10 cellular contexts compared by ENCODE assay signal in genomic region chr17:77948690-77949114, GRCh38. TPM values are rescaled to one million over a fixed set of nuclear protein-coding genes. Genes with fewer than 3 reads are reported as not detected.
DNase-seq lines count a peak whose midpoint lies in the region; ATAC-seq and TF ChIP-seq lines count a peak whose summit lies in the region.
"Had no signal": no experiment of that assay in that cellular context is flagged by ENCODE, and none has a peak within 500 bp of the region (broad histone marks: within the 10 kb centered on the region; RNA-seq: fewer than 3 reads in every experiment).

No MANE protein-coding gene starts in this region.

- no peaks in the 10 kb centered on the region for H3K4me1 ChIP-seq in trophoblast cell (ENCODE audit: control insufficient read depth in 1 of 2, insufficient read depth in 2 of 2, low read length in 2 of 2)
- H3K4me1 ChIP-seq in uterus = no peaks in the 10 kb centered on the region

- H2AFZ ChIP-seq in trophoblast cell (ENCODE audit: insufficient read depth, low read length, poor library complexity) = peak overlapping the region; percentile 14

- no peak overlapping the region for H4K91ac ChIP-seq in trophoblast cell (ENCODE audit: low read depth, low read length)

- no peaks in the 10 kb centered on the region for H3K79me1 ChIP-seq in trophoblast cell (ENCODE audit: low read length)

- no peak for ATAC-seq in GM19455 (IDR thresholded peaks at IDR 0.05; ENCODE audit: unreplicated experiment)
- ATAC-seq in HG03097 (IDR thresholded peaks at IDR 0.05; ENCODE audit: low FRiP score, unreplicated experiment) = no peak

- TF ChIP-seq CTCF in GM13976 (IDR thresholded peaks at IDR 0.05; ENCODE audit: borderline replicate concordance, control extremely low read depth, extremely low read depth, insufficient read depth, missing control alignments) (no peak), uterus (IDR thresholded peaks at IDR 0.05) (no peak)

- TF ChIP-seq POLR2A in uterus (IDR thresholded peaks at IDR 0.05) = no peak

- H4K8ac ChIP-seq in trophoblast cell (ENCODE audit: low read depth, low read length) = no peak overlapping the region

- H3K27ac ChIP-seq in SK-N-MC = no peak overlapping the region
- no peak overlapping the region for H3K27ac ChIP-seq in trophoblast cell (ENCODE audit: low read depth, low read length)
- no peak overlapping the region for H3K27ac ChIP-seq in uterus

- H2AK5ac ChIP-seq in trophoblast cell (ENCODE audit: low read length) = no peak overlapping the region

- peak overlapping the region; percentile 37 for H3K4me3 ChIP-seq in SK-N-MC
- no peak overlapping the region for H3K4me3 ChIP-seq in trophoblast cell (ENCODE audit: low read depth, low read length)
- no peak overlapping the region for H3K4me3 ChIP-seq in uterus

- in situ Hi-C loops in GM13976 (cut with MboI; ENCODE audit: low sequenced_read_pairs, unreplicated experiment) = no loop called here

- no peak overlapping the region for H3K18ac ChIP-seq in trophoblast cell (ENCODE audit: low read length)

- peak; percentile 33 for DNase-seq in HCEC 1CT
- no peak for DNase-seq in SK-N-MC (ENCODE audit: low read depth, low spot score)
- peak; percentile 64 for DNase-seq in foreskin melanocyte
- peak in 1 of 2 donors; percentile 29 for DNase-seq in trophoblast cell
- no peak for DNase-seq in GM13976 (ENCODE audit: low spot score)
- no peak for DNase-seq in uterus
- DNase-seq: activated effector memory CD4-positive, alpha-beta T cell treated with Interleukin-2 at 50 U/mL for 16 hours; RPMI8226 had no signal

- no peaks in the 10 kb centered on the region for H3K36me3 ChIP-seq in SK-N-MC (ENCODE audit: insufficient read depth, low read length)
- no peaks in the 10 kb centered on the region for H3K36me3 ChIP-seq in trophoblast cell (ENCODE audit: control insufficient read depth in 1 of 2, insufficient read depth in 2 of 2, low read length in 2 of 2)
- no peaks in the 10 kb centered on the region for H3K36me3 ChIP-seq in uterus

- H3K27me3 ChIP-seq in trophoblast cell (ENCODE audit: insufficient read depth, low read length) = no peaks in the 10 kb centered on the region
- no peaks in the 10 kb centered on the region for H3K27me3 ChIP-seq in uterus

- intact Hi-C loops in uterus (cut with DNase I; ENCODE audit: low total_unique reads) = no loop called here

- no peak overlapping the region for H2BK12ac ChIP-seq in trophoblast cell (ENCODE audit: low read length)

- WGBS in trophoblast cell (ENCODE audit: extremely low coverage, insufficient coverage, insufficient read length) = no CpG with 5 or more reads among the region's 3 CpGs

- no peak overlapping the region for H3K4ac ChIP-seq in trophoblast cell (ENCODE audit: low read depth, low read length)

- no peak overlapping the region for H3K14ac ChIP-seq in trophoblast cell (ENCODE audit: low read length)

- H4K12ac ChIP-seq in trophoblast cell (ENCODE audit: low read depth, low read length) = no peak overlapping the region

- no peak overlapping the region for H3K4me2 ChIP-seq in trophoblast cell (ENCODE audit: low read length)

- H3K79me2 ChIP-seq in trophoblast cell (ENCODE audit: control insufficient read depth, insufficient read depth, low read length, poor library complexity) = no peaks in the 10 kb centered on the region

- no peak overlapping the region for H3K23ac ChIP-seq in trophoblast cell (ENCODE audit: low read length)

- H3K9me3 ChIP-seq in SK-N-MC (ENCODE audit: low read depth, low read length) (no peaks in the 10 kb centered on the region), trophoblast cell (ENCODE audit: insufficient read depth, low read depth, low read length) (peaks cover 3% of the 10 kb centered on the region), uterus (no peaks in the 10 kb centered on the region)

- no peak overlapping the region for H2BK120ac ChIP-seq in trophoblast cell (ENCODE audit: insufficient read depth, low read length, poor library complexity)

- H2BK5ac ChIP-seq in trophoblast cell (ENCODE audit: low read depth, low read length, poor library complexity) = no peak overlapping the region

- H3K9ac ChIP-seq in SK-N-MC (ENCODE audit: insufficient read length) = no peak overlapping the region
- no peak overlapping the region for H3K9ac ChIP-seq in trophoblast cell (ENCODE audit: low read length)

RNA-seq across cellular contexts. Expression of gene TNRC6C, which starts 9.8 kb away (rescaled TPM):
- 1.4 and 1.7 TPM in 2 replicates for polyA plus RNA-seq in trophoblast cell (2013)
- total RNA-seq in uterus = 10 to 100 TPM in 2 of 4 donors, 1 to 10 TPM in 2; 4.6 to 68.0 (median 11.8) TPM

Comparison
In these comparisons a context has a peak if more than half of its experiments do, and no peak if none do; other contexts are left out.
1. DNase-seq: peak in HCEC 1CT (single experiment) and foreskin melanocyte (single experiment); none in SK-N-MC (single experiment), GM13976 (single experiment) and uterus (0 of 2).